ENCODE assay signal across 10 cellular contexts in the genomic region with DNA sequence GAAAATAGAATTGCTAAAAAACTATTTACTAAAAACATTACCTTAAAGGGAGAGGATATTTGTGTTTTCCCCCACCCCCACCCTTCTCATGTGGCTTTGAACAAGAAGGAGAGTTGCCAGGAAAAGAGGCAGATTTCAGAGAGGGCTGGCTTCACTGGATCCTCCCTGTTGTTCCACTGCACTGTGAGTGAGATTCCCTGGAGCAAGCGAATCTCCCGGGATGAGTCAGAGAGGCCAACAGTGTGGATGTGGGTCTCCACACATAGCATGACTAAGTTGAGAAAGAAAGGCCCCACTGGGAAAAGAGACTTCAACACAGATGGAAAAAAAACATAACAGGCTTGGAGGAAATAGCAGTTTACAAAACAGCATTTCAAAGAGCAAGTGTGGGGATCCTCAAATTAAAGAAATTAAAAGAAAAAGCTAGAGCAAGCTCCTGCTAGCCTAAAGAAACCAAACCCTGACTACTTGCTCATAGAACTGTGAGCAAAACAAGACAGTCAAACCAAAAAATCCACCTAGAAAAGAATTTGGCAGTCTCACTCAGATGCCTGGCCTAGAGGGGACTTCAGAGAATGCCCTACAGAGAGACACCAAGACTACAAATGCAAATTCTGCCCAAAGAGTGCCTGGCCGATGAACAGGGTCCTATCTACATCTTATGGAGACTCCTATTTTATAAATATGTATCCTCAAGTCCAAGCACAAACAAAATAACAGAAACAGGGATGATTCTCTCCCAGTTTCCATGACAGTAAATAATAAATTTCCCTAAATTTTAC. TPM values are rescaled to one million over a fixed set of nuclear protein-coding genes. Genes with fewer than 3 reads are reported as not detected.
DNase-seq lines count a peak whose midpoint lies in the region; ATAC-seq and TF ChIP-seq lines count a peak whose summit lies in the region.
"Had no signal": no experiment of that assay in that cellular context is flagged by ENCODE, and none has a peak within 500 bp of the region (broad histone marks: within the 10 kb centered on the region; RNA-seq: fewer than 3 reads in every experiment).

No MANE protein-coding gene starts in this region.

- H3K9me3 Mint-ChIP-seq in endothelial cell (ENCODE audit: unreplicated experiment) = no peaks in the 10 kb centered on the region
- H3K9me3 Mint-ChIP-seq in immature natural killer cell = no peaks in the 10 kb centered on the region
- H3K9me3 Mint-ChIP-seq: dendritic cell treated with granulocyte-macrophage colony-stimulating factor and Interleukin-4, amounts not matched to agents 40 ng/mL and 50 ng/mL, for 4 days had no signal

- H3K27ac Mint-ChIP-seq in endothelial cell (ENCODE audit: unreplicated experiment) = no peak overlapping the region
- no peak overlapping the region for H3K27ac Mint-ChIP-seq in immature natural killer cell
- H3K27ac Mint-ChIP-seq: dendritic cell treated with granulocyte-macrophage colony-stimulating factor and Interleukin-4, amounts not matched to agents 40 ng/mL and 50 ng/mL, for 4 days had no signal

- TF ChIP-seq POLR2A in tibial nerve (IDR thresholded peaks at IDR 0.05) (no peak), GM18505 (IDR thresholded peaks at IDR 0.05; ENCODE audit: borderline replicate concordance, extremely low read depth, insufficient read depth, insufficient read length) (no peak)

- H3K9me3 ChIP-seq in HUES48 (ENCODE audit: control insufficient read depth, insufficient read depth, low read length) = no peaks in the 10 kb centered on the region
- no peaks in the 10 kb centered on the region for H3K9me3 ChIP-seq in tibial nerve

- no peak overlapping the region for H3K9ac ChIP-seq in HUES48 (ENCODE audit: low read depth, low read length)

- 24 to 34% methylated on average over 3 of the region's 3 CpGs for WGBS in tibial nerve, 2 donors

- TF ChIP-seq EP300 in tibial nerve (IDR thresholded peaks at IDR 0.05) = peak in 1 of 2 donors; percentile 76

- H3K27me3 Mint-ChIP-seq in endothelial cell (ENCODE audit: unreplicated experiment) (peaks cover 9% of the 10 kb centered on the region), immature natural killer cell (ENCODE audit: low read depth in 3 of 3) (peaks cover 24 to 35% (median 30%) of the 10 kb centered on the region in 3 donors)

- no peak for ATAC-seq in GM18505 (IDR thresholded peaks at IDR 0.05; ENCODE audit: unreplicated experiment)

- TF ChIP-seq CTCF in brain microvascular endothelial cell (IDR thresholded peaks at IDR 0.05; ENCODE audit: low read depth, low read length, missing control alignments) (no peak), tibial nerve (IDR thresholded peaks at IDR 0.05) (no peak), endothelial cell (IDR thresholded peaks at IDR 0.05; ENCODE audit: unreplicated experiment) (no peak)

- H3K4me3 ChIP-seq in HUES48 (ENCODE audit: low read depth, low read length) (peak overlapping the region; percentile 80; the same call in 1 of the 2 replicates), brain microvascular endothelial cell (ENCODE audit: low read depth, low read length) (peak overlapping the region; percentile 86), tibial nerve (peak overlapping the region in 3 of 4 donors; percentile 31 to 62 (median 48))

- no peak overlapping the region for H3K4me3 Mint-ChIP-seq in endothelial cell (ENCODE audit: unreplicated experiment)
- no peak overlapping the region for H3K4me3 Mint-ChIP-seq in immature natural killer cell
- H3K4me3 Mint-ChIP-seq: dendritic cell treated with granulocyte-macrophage colony-stimulating factor and Interleukin-4, amounts not matched to agents 40 ng/mL and 50 ng/mL, for 4 days had no signal

- in situ Hi-C loops in brain microvascular endothelial cell (cut with HindIII; ENCODE audit: low pct_ligation_motif_present, low sequenced_read_pairs) = no loop called here

- H3K4me1 Mint-ChIP-seq in endothelial cell (ENCODE audit: unreplicated experiment) = peaks cover 21% of the 10 kb centered on the region
- H3K4me1 Mint-ChIP-seq in immature natural killer cell = peaks cover 28 to 32% of the 10 kb centered on the region in 2 donors

- H3K27me3 ChIP-seq in HUES48 (ENCODE audit: control insufficient read depth, insufficient read depth, low read length) (peaks cover 24% of the 10 kb centered on the region), brain microvascular endothelial cell (replicated peaks) (no peaks in the 10 kb centered on the region), tibial nerve (no peaks in the 10 kb centered on the region)

- H3K36me3 Mint-ChIP-seq in endothelial cell (ENCODE audit: low read depth, unreplicated experiment) (peaks cover 6% of the 10 kb centered on the region), immature natural killer cell (no peaks in the 10 kb centered on the region)

- H3K36me3 ChIP-seq in HUES48 (ENCODE audit: control insufficient read depth, insufficient read depth, low read length) = 0 out of 2 replicates have a peak, but pooled peaks cover 3% of the 10 kb centered on the region
- peaks cover 33% of the 10 kb centered on the region for H3K36me3 ChIP-seq in brain microvascular endothelial cell (replicated peaks)
- H3K36me3 ChIP-seq in tibial nerve = no peaks in the 10 kb centered on the region

- peaks cover 29% of the 10 kb centered on the region for H3K4me1 ChIP-seq in HUES48 (ENCODE audit: control insufficient read depth, insufficient read depth, low read length)
- peaks cover 0 to 74% (median 9%) of the 10 kb centered on the region in 4 donors for H3K4me1 ChIP-seq in tibial nerve

- H3K27ac ChIP-seq in HUES48 (ENCODE audit: low read depth, low read length) = peak overlapping the region; percentile 45
- H3K27ac ChIP-seq in brain microvascular endothelial cell = peak overlapping the region; percentile 83
- peak overlapping the region; percentile 37 to 88 (median 87) for H3K27ac ChIP-seq in tibial nerve
- H3K27ac ChIP-seq: HL-60 had no signal

- DNase-seq in brain microvascular endothelial cell = peak; percentile 95
- DNase-seq in kidney glomerular epithelial cell (lab: John Stamatoyannopoulos, UW) = peak; percentile 93
- DNase-seq in tibial nerve (ENCODE audit: low spot score in 2 of 2) = peak in 1 of 2 donors; percentile 27
- DNase-seq in endothelial cell (ENCODE audit: low spot score) = no peak
- DNase-seq in central memory CD4-positive, alpha-beta T cell = no peak
- no peak for DNase-seq in immature natural killer cell

RNA-seq across cellular contexts. Expression of a gene that starts 3.4 kb away (rescaled TPM):
- total RNA-seq in tibial nerve = 100 to 1,000 TPM; 196 to 375 (median 312) TPM
- 48.2 TPM for total RNA-seq in endothelial cell (ENCODE audit: unreplicated experiment)
- 1 to 10 TPM in 1 of 3 donors, under 1 TPM in 1, not detected in 1; 0.53 to 2.2 TPM for polyA plus RNA-seq in immature natural killer cell

RNA-seq across cellular contexts. Expression of a gene that starts 28.7 kb away (rescaled TPM):
- total RNA-seq in tibial nerve (100 to 1,000 TPM in 3 of 4 donors, 10 to 100 TPM in 1; 86.4 to 172 (median 132) TPM), endothelial cell (ENCODE audit: unreplicated experiment) (35.5 TPM)
- polyA plus RNA-seq in immature natural killer cell = not detected

Comparison
In these comparisons a context has a peak if more than half of its experiments do, and no peak if none do; other contexts are left out.
1. DNase-seq: peak in brain microvascular endothelial cell (single experiment) and kidney glomerular epithelial cell (single experiment); none in endothelial cell (single experiment), central memory CD4-positive, alpha-beta T cell (single experiment) and immature natural killer cell (0 of 3).
2. Peak in every context shown above with its lines, with median percentiles within 50 percentile points of each other: H3K27ac ChIP-seq and H3K4me3 ChIP-seq.